36 cellular contexts compared by ENCODE assay signal in genomic region chr15:76165951-76166350, GRCh38.
"Had no signal": no experiment of that assay in that cellular context is flagged by ENCODE, and none has a peak within 500 bp of the region (broad histone marks: within the 10 kb centered on the region; RNA-seq: fewer than 3 reads in every experiment).

No MANE protein-coding gene starts in this region.

- ATAC-seq: activated CD4-positive, alpha-beta T cell treated with anti-CD3 and anti-CD28 coated beads for 36 hours; activated CD4-positive, CD25-positive, alpha-beta regulatory T cell treated with anti-CD3 and anti-CD28 coated beads, Interleukin-2, amount 50 U/mL, for 24 hours; activated CD8-positive, alpha-beta memory T cell treated with anti-CD3 and anti-CD28 coated beads, Interleukin-2, amount 10 ng/mL, durations not matched to agents 7 days and 5 days; activated CD8-positive, alpha-beta T cell treated with anti-CD3 and anti-CD28 coated beads, Interleukin-2, amount 10 ng/mL, durations not matched to agents 7 days and 5 days; activated naive CD8-positive, alpha-beta T cell treated with anti-CD3 and anti-CD28 coated beads, Interleukin-2, amount 50 U/mL, for 24 hours; WTC11 had no signal

- H3K9me3 ChIP-seq: ascending aorta had no signal

- H3K4me3 ChIP-seq: ascending aorta, cardiac muscle cell had no signal

- H3K4me3 Mint-ChIP-seq: activated CD4-positive, alpha-beta memory T cell treated with anti-CD3 and anti-CD28 coated beads, Interleukin-2, amount 10 ng/mL, durations not matched to agents 7 days and 5 days; activated CD4-positive, alpha-beta T cell treated with anti-CD3 and anti-CD28 coated beads for 36 hours; activated CD4-positive, alpha-beta T cell treated with anti-CD3 and anti-CD28 coated beads, Interleukin-2, amount 10 ng/mL, durations not matched to agents 7 days and 5 days; activated CD8-positive, alpha-beta memory T cell treated with anti-CD3 and anti-CD28 coated beads, Interleukin-2, amount 10 ng/mL, durations not matched to agents 7 days and 5 days; activated CD8-positive, alpha-beta T cell treated with anti-CD3 and anti-CD28 coated beads, Interleukin-2, amount 10 ng/mL, durations not matched to agents 7 days and 5 days; activated naive CD4-positive, alpha-beta T cell treated with anti-CD3 and anti-CD28 coated beads, Interleukin-2, amount 10 ng/mL, durations not matched to agents 7 days and 5 days; activated naive CD4-positive, alpha-beta T cell treated with anti-CD3 and anti-CD28 coated beads, Interleukin-2, amount 50 U/mL, for 24 hours; activated naive CD8-positive, alpha-beta T cell; activated naive CD8-positive, alpha-beta T cell treated with anti-CD3 and anti-CD28 coated beads, Interleukin-2, amount 10 ng/mL, durations not matched to agents 7 days and 5 days; activated naive CD8-positive, alpha-beta T cell treated with anti-CD3 and anti-CD28 coated beads, Interleukin-2, amount 50 U/mL, for 24 hours; activated T-cell treated with anti-CD3 and anti-CD28 coated beads, Interleukin-2, amount 50 U/mL, for 24 hours; brain; T-helper 1 cell treated with Interleukin-12 subunit alpha and Interleukin-12 subunit beta and Interleukin-4 antibody, amounts not matched to agents 30 μg/mL and 1 μg/mL, for 36 hours; T-helper 2 cell treated with Interferon-gamma antibody and Interleukin-4, amounts not matched to agents 5 μg/mL and 100 μg/mL, for 36 hours; WTC11 had no signal

- H3K9me3 Mint-ChIP-seq: activated CD4-positive, alpha-beta memory T cell treated with anti-CD3 and anti-CD28 coated beads, Interleukin-2, amount 10 ng/mL, durations not matched to agents 7 days and 5 days; activated CD4-positive, alpha-beta T cell treated with anti-CD3 and anti-CD28 coated beads, Interleukin-2, amount 10 ng/mL, durations not matched to agents 7 days and 5 days; activated naive CD4-positive, alpha-beta T cell treated with anti-CD3 and anti-CD28 coated beads, Interleukin-2, amount 10 ng/mL, durations not matched to agents 7 days and 5 days; activated naive CD4-positive, alpha-beta T cell treated with anti-CD3 and anti-CD28 coated beads, Interleukin-2, amount 50 U/mL, for 24 hours; activated naive CD8-positive, alpha-beta T cell treated with anti-CD3 and anti-CD28 coated beads, Interleukin-2, amount 10 ng/mL, durations not matched to agents 7 days and 5 days; activated naive CD8-positive, alpha-beta T cell treated with anti-CD3 and anti-CD28 coated beads, Interleukin-2, amount 50 U/mL, for 24 hours; activated T-cell treated with anti-CD3 and anti-CD28 coated beads, Interleukin-2, amount 50 U/mL, for 24 hours; activated T-helper 2 cell treated with anti-CD3 and anti-CD28 coated beads, Interferon-gamma antibody, Interleukin-2, Interleukin-4, amounts not matched to agents 10 μg/mL and 5 μg/mL and 100 μg/mL, durations not matched to agents 14 hours and 24 hours and 36 hours; brain; T-helper 1 cell treated with Interleukin-12 subunit alpha and Interleukin-12 subunit beta and Interleukin-4 antibody, amounts not matched to agents 30 μg/mL and 1 μg/mL, for 36 hours; T-helper 2 cell treated with Interferon-gamma antibody and Interleukin-4, amounts not matched to agents 5 μg/mL and 100 μg/mL, for 36 hours; WTC11 had no signal

- H3K36me3 ChIP-seq: ascending aorta, cardiac muscle cell, WERI-Rb-1 had no signal

- H3K27ac ChIP-seq: ascending aorta, cardiac muscle cell had no signal

- H3K27me3 ChIP-seq: ascending aorta, cardiac muscle cell had no signal

- DNase-seq: activated CD4-positive, alpha-beta memory T cell treated with anti-CD3 and anti-CD28 coated beads, Interleukin-2, amount 10 ng/mL, durations not matched to agents 7 days and 5 days; activated CD4-positive, alpha-beta T cell treated with anti-CD3 and anti-CD28 coated beads for 1 hour; activated CD4-positive, alpha-beta T cell treated with anti-CD3 and anti-CD28 coated beads for 36 hours; activated CD4-positive, alpha-beta T cell treated with anti-CD3 and anti-CD28 coated beads for 48 hours; activated CD4-positive, alpha-beta T cell treated with anti-CD3 and anti-CD28 coated beads, Interleukin-2, amount 10 ng/mL, durations not matched to agents 7 days and 5 days; activated CD4-positive, alpha-beta T cell treated with anti-CD3 and anti-CD28 coated beads, Interleukin-2, amount 50 U/mL, for 48 hours; activated CD4-positive, CD25-positive, alpha-beta regulatory T cell; activated CD8-positive, alpha-beta memory T cell treated with anti-CD3 and anti-CD28 coated beads for 24 hours; activated CD8-positive, alpha-beta memory T cell treated with anti-CD3 and anti-CD28 coated beads, Interleukin-2, amount 10 ng/mL, durations not matched to agents 7 days and 5 days; activated CD8-positive, alpha-beta memory T cell treated with anti-CD3 and anti-CD28 coated beads, Interleukin-2, amount 50 U/mL, for 48 hours; activated CD8-positive, alpha-beta T cell treated with anti-CD3 and anti-CD28 coated beads, Interleukin-2, amount 10 ng/mL, durations not matched to agents 7 days and 5 days; activated effector memory CD4-positive, alpha-beta T cell treated with Interleukin-2 at 50 U/mL for 16 hours; activated gamma-delta T cell; activated naive CD4-positive, alpha-beta T cell treated with anti-CD3 and anti-CD28 coated beads, Interleukin-2, amount 10 ng/mL, durations not matched to agents 7 days and 5 days; activated naive CD4-positive, alpha-beta T cell treated with Interleukin-2 at 50 U/mL for 16 hours; activated naive CD8-positive, alpha-beta T cell treated with anti-CD3 and anti-CD28 coated beads, Interleukin-2, amount 10 ng/mL, durations not matched to agents 7 days and 5 days; activated naive CD8-positive, alpha-beta T cell treated with anti-CD3 and anti-CD28 coated beads, Interleukin-2, amount 50 U/mL, for 24 hours; activated T-cell treated with anti-CD3 and anti-CD28 coated beads, Interleukin-2, amount 50 U/mL, for 24 hours; activated T-cell treated with anti-CD3 and anti-CD28 coated beads, Interleukin-2, amount 50 U/mL, for 48 hours; amygdala; anterior cingulate cortex; caudate nucleus; T-helper 1 cell; T-helper 2 cell; T-helper 9 cell; WERI-Rb-1 had no signal

- H3K4me1 Mint-ChIP-seq: activated CD4-positive, alpha-beta memory T cell treated with anti-CD3 and anti-CD28 coated beads, Interleukin-2, amount 10 ng/mL, durations not matched to agents 7 days and 5 days; activated CD4-positive, alpha-beta T cell treated with anti-CD3 and anti-CD28 coated beads for 36 hours; activated CD4-positive, alpha-beta T cell treated with anti-CD3 and anti-CD28 coated beads, Interleukin-2, amount 10 ng/mL, durations not matched to agents 7 days and 5 days; activated CD8-positive, alpha-beta memory T cell treated with anti-CD3 and anti-CD28 coated beads, Interleukin-2, amount 10 ng/mL, durations not matched to agents 7 days and 5 days; activated naive CD4-positive, alpha-beta T cell treated with anti-CD3 and anti-CD28 coated beads, Interleukin-2, amount 10 ng/mL, durations not matched to agents 7 days and 5 days; activated naive CD4-positive, alpha-beta T cell treated with anti-CD3 and anti-CD28 coated beads, Interleukin-2, amount 50 U/mL, for 24 hours; activated naive CD8-positive, alpha-beta T cell treated with anti-CD3 and anti-CD28 coated beads, Interleukin-2, amount 10 ng/mL, durations not matched to agents 7 days and 5 days; activated naive CD8-positive, alpha-beta T cell treated with anti-CD3 and anti-CD28 coated beads, Interleukin-2, amount 50 U/mL, for 24 hours had no signal

- H3K27ac Mint-ChIP-seq: activated CD4-positive, alpha-beta memory T cell treated with anti-CD3 and anti-CD28 coated beads, Interleukin-2, amount 10 ng/mL, durations not matched to agents 7 days and 5 days; activated CD4-positive, alpha-beta T cell treated with anti-CD3 and anti-CD28 coated beads for 36 hours; activated CD4-positive, alpha-beta T cell treated with anti-CD3 and anti-CD28 coated beads, Interleukin-2, amount 10 ng/mL, durations not matched to agents 7 days and 5 days; activated CD8-positive, alpha-beta memory T cell treated with anti-CD3 and anti-CD28 coated beads, Interleukin-2, amount 10 ng/mL, durations not matched to agents 7 days and 5 days; activated CD8-positive, alpha-beta T cell treated with anti-CD3 and anti-CD28 coated beads, Interleukin-2, amount 10 ng/mL, durations not matched to agents 7 days and 5 days; activated naive CD4-positive, alpha-beta T cell treated with anti-CD3 and anti-CD28 coated beads, Interleukin-2, amount 10 ng/mL, durations not matched to agents 7 days and 5 days; activated naive CD4-positive, alpha-beta T cell treated with anti-CD3 and anti-CD28 coated beads, Interleukin-2, amount 50 U/mL, for 24 hours; activated naive CD8-positive, alpha-beta T cell; activated naive CD8-positive, alpha-beta T cell treated with anti-CD3 and anti-CD28 coated beads, Interleukin-2, amount 10 ng/mL, durations not matched to agents 7 days and 5 days; activated naive CD8-positive, alpha-beta T cell treated with anti-CD3 and anti-CD28 coated beads, Interleukin-2, amount 50 U/mL, for 24 hours; activated T-cell treated with anti-CD3 and anti-CD28 coated beads, Interleukin-2, amount 50 U/mL, for 24 hours; activated T-helper 2 cell treated with anti-CD3 and anti-CD28 coated beads, Interferon-gamma antibody, Interleukin-2, Interleukin-4, amounts not matched to agents 10 μg/mL and 5 μg/mL and 100 μg/mL, durations not matched to agents 14 hours and 24 hours and 36 hours; brain; T-helper 1 cell treated with Interleukin-12 subunit alpha and Interleukin-12 subunit beta and Interleukin-4 antibody, amounts not matched to agents 30 μg/mL and 1 μg/mL, for 36 hours; T-helper 2 cell treated with Interferon-gamma antibody and Interleukin-4, amounts not matched to agents 5 μg/mL and 100 μg/mL, for 36 hours; WTC11 had no signal

- H3K27me3 Mint-ChIP-seq: activated CD4-positive, alpha-beta T cell treated with anti-CD3 and anti-CD28 coated beads for 36 hours; activated CD4-positive, alpha-beta T cell treated with anti-CD3 and anti-CD28 coated beads, Interleukin-2, amount 10 ng/mL, durations not matched to agents 7 days and 5 days; activated naive CD4-positive, alpha-beta T cell treated with anti-CD3 and anti-CD28 coated beads, Interleukin-2, amount 50 U/mL, for 24 hours; activated naive CD8-positive, alpha-beta T cell; activated naive CD8-positive, alpha-beta T cell treated with anti-CD3 and anti-CD28 coated beads, Interleukin-2, amount 50 U/mL, for 24 hours; activated T-cell treated with anti-CD3 and anti-CD28 coated beads, Interleukin-2, amount 50 U/mL, for 24 hours; brain had no signal

- H3K36me3 Mint-ChIP-seq: activated CD8-positive, alpha-beta memory T cell treated with anti-CD3 and anti-CD28 coated beads, Interleukin-2, amount 10 ng/mL, durations not matched to agents 7 days and 5 days; activated naive CD4-positive, alpha-beta T cell treated with anti-CD3 and anti-CD28 coated beads, Interleukin-2, amount 10 ng/mL, durations not matched to agents 7 days and 5 days; activated naive CD4-positive, alpha-beta T cell treated with anti-CD3 and anti-CD28 coated beads, Interleukin-2, amount 50 U/mL, for 24 hours; activated naive CD8-positive, alpha-beta T cell; activated naive CD8-positive, alpha-beta T cell treated with anti-CD3 and anti-CD28 coated beads, Interleukin-2, amount 10 ng/mL, durations not matched to agents 7 days and 5 days; brain; WTC11 had no signal
